29 cellular contexts compared by ENCODE assay signal in genomic region chr1:113265196-113265595, GRCh38.
DNase-seq lines count a peak whose midpoint lies in the region; ATAC-seq, FAIRE-seq and TF ChIP-seq lines count a peak whose summit lies in the region.
"Had no signal": no experiment of that assay in that cellular context is flagged by ENCODE, and none has a peak within 500 bp of the region (broad histone marks: within the 10 kb centered on the region; RNA-seq: fewer than 3 reads in every experiment).

No MANE protein-coding gene starts in this region.

- CTCF ChIA-PET in K562 (lab: Yijun Ruan, JAX; ENCODE audit: low intra/inter-chr PET ratio), result no interaction called here

- POLR2A ChIA-PET in K562 (lab: Yijun Ruan, JAX), result interaction anchor here (1.1 to 1.9 kb wide), 4 partner anchors 7 to 24 kb away, joined by 3 to 7 read pairs (median 4); no protein-coding TSS in a partner anchor

- no peak overlapping the region for H2AFZ ChIP-seq in K562 (ENCODE audit: low read depth, low read length)

- no peaks in the 10 kb centered on the region for H3K9me1 ChIP-seq in K562 (ENCODE audit: control insufficient read depth, insufficient read depth, low read length)

- H3K27ac ChIP-seq in K562 (ENCODE audit: extremely low read depth, low read depth, low read length), result no peak overlapping the region
- H3K27ac ChIP-seq: 22Rv1; A549; BLaER1; BLaER1 treated with 17β-estradiol and CSF1 and Interleukin-3, amounts not matched to agents 10 nM and 100 nM; C4-2B had no signal

- WGBS in K562 (ENCODE audit: insufficient coverage, low coverage, missing lambda C conversion rate), result 5% methylated on average over 2 of the region's 2 CpGs

- no peaks in the 10 kb centered on the region for H3K9me3 ChIP-seq in K562 (replicated peaks; ENCODE audit: control insufficient read depth, insufficient read depth, low read depth, low read length)
- H3K9me3 ChIP-seq: A549; BE2C; BLaER1; BLaER1 treated with 17β-estradiol and CSF1 and Interleukin-3, amounts not matched to agents 10 nM and 100 nM; Caco-2 had no signal

- BruUV-seq in K562 (replicated peaks; lab: Mats Ljungman, UMichigan), result no TSS peak

- H3K79me2 ChIP-seq in K562 (ENCODE audit: control insufficient read depth, insufficient read depth, low read length), result no peaks in the 10 kb centered on the region

- in situ Hi-C loops in K562 (cut with MboI), result no loop called here

- no peaks in the 10 kb centered on the region for H4K20me1 ChIP-seq in K562 (replicated peaks; ENCODE audit: control insufficient read depth, insufficient read depth, low read length)
- H4K20me1 ChIP-seq: BLaER1; BLaER1 treated with 17β-estradiol and CSF1 and Interleukin-3, amounts not matched to agents 10 nM and 100 nM had no signal

- no peak for ATAC-seq in K562
- ATAC-seq: A549; CD8-positive, alpha-beta T cell had no signal

- no peak overlapping the region for H3K4me3 ChIP-seq in K562
- H3K4me3 ChIP-seq: A549; BLaER1; BLaER1 treated with 17β-estradiol and CSF1 and Interleukin-3, amounts not matched to agents 10 nM and 100 nM had no signal

- peak; percentile 37 for FAIRE-seq in K562 (lab: Jason Lieb, UNC)
- FAIRE-seq: A204.1, A549, D721Med had no signal

- DNase-seq in K562 (ENCODE audit: extremely low read depth in 1 of 4, low spot score in 3 of 4) (peak in 1 of 4 experiments; percentile 21), NCI-H1048 (lab: John Stamatoyannopoulos, UW) (no peak)
- DNase-seq: 8988T; ACHN; AML-193; BE2C; C1 segment of cervical spinal cord; Caco-2; Calu3; CD4-positive, alpha-beta memory T cell; CD4-positive, alpha-beta T cell; CD4-positive, CD25-positive, alpha-beta regulatory T cell; CD8-positive, alpha-beta memory T cell; CD8-positive, alpha-beta T cell; COR-L47; DMS 273 treated with DMSO at 0.1 percent for 48 hours; DMS153; DMS53; DMS79; DMS79 treated with DMSO at 0.1 percent for 48 hours; DND-41; EL had no signal

- H3K4me1 ChIP-seq in K562 (replicated peaks in 1 of 2; ENCODE audit: control insufficient read depth in 2 of 2, insufficient read depth in 2 of 2, low read length in 2 of 2), result no peaks in the 10 kb centered on the region; a peak in 1 of 5 replicates
- H3K4me1 ChIP-seq: A549; BE2C; BLaER1; BLaER1 treated with 17β-estradiol and CSF1 and Interleukin-3, amounts not matched to agents 10 nM and 100 nM; Caco-2 had no signal

- no peak for TF ChIP-seq EP300 in K562 (IDR thresholded peaks at IDR 0.05; ENCODE audit: low read length)

- intact Hi-C loops in K562 (cut with micrococcal nuclease), result no loop called here

- no peak overlapping the region for H3K9ac ChIP-seq in K562 (ENCODE audit: insufficient read depth in 1 of 2, low read depth in 2 of 2, low read length in 2 of 2)
- H3K9ac ChIP-seq: BLaER1; BLaER1 treated with 17β-estradiol and CSF1 and Interleukin-3, amounts not matched to agents 10 nM and 100 nM had no signal

- TF ChIP-seq RAD21 in K562 (CRISPR knock-in tag; conservative IDR thresholded peaks at IDR 0.05 in 1 of 2, IDR thresholded peaks at IDR 0.05 in 1 of 2), result no peak

- no peak for TF ChIP-seq POLR2A in K562 (conservative IDR thresholded peaks at IDR 0.05)

- H3K4me2 ChIP-seq in K562 (ENCODE audit: insufficient read depth, low read length), result no peak overlapping the region
- H3K4me2 ChIP-seq: A549, BLaER1 had no signal

- H3K27me3 ChIP-seq in K562 (ENCODE audit: control insufficient read depth in 2 of 2, insufficient read depth in 2 of 2, low read length in 2 of 2), result peaks cover 0 to 4% of the 10 kb centered on the region in 2 experiments; a peak in 1 of 5 replicates
- H3K27me3 ChIP-seq: BE2C; BLaER1; BLaER1 treated with 17β-estradiol and CSF1 and Interleukin-3, amounts not matched to agents 10 nM and 100 nM had no signal

- TF ChIP-seq CTCF in K562 (IDR thresholded peaks at IDR 0.05 in 2 of 3, conservative IDR thresholded peaks at IDR 0.05 in 1 of 3; ENCODE audit: insufficient read depth in 2 of 3, low read depth in 1 of 3, low read length in 3 of 3), result no peak

- no peaks in the 10 kb centered on the region for H3K36me3 ChIP-seq in K562 (ENCODE audit: control insufficient read depth, insufficient read depth, low read length)
- H3K36me3 ChIP-seq: BE2C; BLaER1; BLaER1 treated with 17β-estradiol and CSF1 and Interleukin-3, amounts not matched to agents 10 nM and 100 nM had no signal

TF ChIP-seq in K562, 482 proteins besides CTCF, POLR2A, EP300 and RAD21 (continues in another document):
- TF ChIP-seq FOSL1 (tag; conservative IDR thresholded peaks at IDR 0.05) (peak; percentile 65), ZNF239 (CRISPR knock-in tag; IDR thresholded peaks at IDR 0.05) (no peak), ZNF717 (CRISPR knock-in tag; IDR thresholded peaks at IDR 0.05) (no peak), ZFPM2 (CRISPR knock-in tag; IDR thresholded peaks at IDR 0.05) (no peak), ZNF318 (IDR thresholded peaks at IDR 0.05; ENCODE audit: borderline replicate concordance in 1 of 2, low read depth in 1 of 2) (no peak)
- TF ChIP-seq, protein P1, sequence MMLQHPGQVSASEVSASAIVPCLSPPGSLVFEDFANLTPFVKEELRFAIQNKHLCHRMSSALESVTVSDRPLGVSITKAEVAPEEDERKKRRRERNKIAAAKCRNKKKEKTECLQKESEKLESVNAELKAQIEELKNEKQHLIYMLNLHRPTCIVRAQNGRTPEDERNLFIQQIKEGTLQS (IDR thresholded peaks at IDR 0.05), result peak; percentile 36; the same call in 1 of the 2 replicates
- TF ChIP-seq, protein P1 (CRISPR knock-in tag; conservative IDR thresholded peaks at IDR 0.05), result no peak
- TF ChIP-seq, protein P2, sequence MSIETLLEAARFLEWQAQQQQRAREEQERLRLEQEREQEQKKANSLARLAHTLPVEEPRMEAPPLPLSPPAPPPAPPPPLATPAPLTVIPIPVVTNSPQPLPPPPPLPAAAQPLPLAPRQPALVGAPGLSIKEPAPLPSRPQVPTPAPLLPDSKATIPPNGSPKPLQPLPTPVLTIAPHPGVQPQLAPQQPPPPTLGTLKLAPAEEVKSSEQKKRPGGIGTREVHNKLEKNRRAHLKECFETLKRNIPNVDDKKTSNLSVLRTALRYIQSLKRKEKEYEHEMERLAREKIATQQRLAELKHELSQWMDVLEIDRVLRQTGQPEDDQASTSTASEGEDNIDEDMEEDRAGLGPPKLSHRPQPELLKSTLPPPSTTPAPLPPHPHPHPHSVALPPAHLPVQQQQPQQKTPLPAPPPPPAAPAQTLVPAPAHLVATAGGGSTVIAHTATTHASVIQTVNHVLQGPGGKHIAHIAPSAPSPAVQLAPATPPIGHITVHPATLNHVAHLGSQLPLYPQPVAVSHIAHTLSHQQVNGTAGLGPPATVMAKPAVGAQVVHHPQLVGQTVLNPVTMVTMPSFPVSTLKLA (conservative IDR thresholded peaks at IDR 0.05), result no peak
